ENCODE assay signal across 8 cellular contexts in the genomic region with DNA sequence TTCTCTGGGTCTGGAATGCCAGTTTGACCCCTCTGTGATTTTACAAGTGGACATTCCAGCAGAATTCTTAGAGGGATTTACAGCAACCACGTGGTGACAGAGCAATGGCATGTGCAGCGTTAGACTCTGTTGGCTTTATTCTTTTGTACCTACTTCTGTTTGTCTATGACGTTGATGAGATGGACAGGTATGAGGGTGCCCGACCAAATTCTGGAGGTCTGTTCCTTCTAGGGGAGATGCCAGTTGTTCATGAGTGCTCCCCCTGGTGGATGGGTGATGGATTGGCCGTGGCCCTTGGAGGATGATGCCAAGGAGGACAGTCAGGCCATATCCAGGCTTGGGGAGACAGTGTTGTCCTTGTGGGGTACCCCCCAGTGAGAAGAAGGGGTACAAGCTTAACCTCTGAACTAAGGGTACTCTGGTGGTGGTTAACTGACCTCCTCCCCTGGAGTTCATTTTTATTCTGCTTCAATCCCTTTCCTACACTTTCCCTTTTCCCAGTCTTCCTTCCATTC.
DNase-seq lines count a peak whose midpoint lies in the region; ATAC-seq, FAIRE-seq and TF ChIP-seq lines count a peak whose summit lies in the region.

No MANE protein-coding gene starts in this region.

- dilution Hi-C loops in endothelial cell of umbilical vein (cut with MboI; ENCODE audit: extremely low pct_ligation_motif_present, low sequenced_read_pairs), result no loop called here

- no peak for TF ChIP-seq POLR2A in endothelial cell of umbilical vein (IDR thresholded peaks at IDR 0.05; ENCODE audit: low read depth, low read length)
- TF ChIP-seq POLR2A in spleen (IDR thresholded peaks at IDR 0.05), result no peak

- intact Hi-C loops in endothelial cell of umbilical vein (cut with micrococcal nuclease) (loop anchor here (1.0 kb wide), 1 partner anchor 1253 kb away; no protein-coding TSS in a partner anchor), spleen (cut with DNase I; ENCODE audit: low total_unique reads) (no loop called here)

- no peak overlapping the region for H3K4me2 ChIP-seq in endothelial cell of umbilical vein (ENCODE audit: insufficient read depth, low read length)

- H3K9me3 ChIP-seq in endothelial cell of umbilical vein (replicated peaks; ENCODE audit: control insufficient read depth, insufficient read depth, low read length) (no peaks in the 10 kb centered on the region), spleen (no peaks in the 10 kb centered on the region)

- peaks cover 17% of the 10 kb centered on the region for H3K36me3 Mint-ChIP-seq in activated CD4-positive, alpha-beta memory T cell treated with anti-CD3 and anti-CD28 coated beads, Interleukin-2, amount 10 ng/mL, durations not matched to agents 7 days and 5 days (ENCODE audit: low read depth)

- no peaks in the 10 kb centered on the region for H4K20me1 ChIP-seq in endothelial cell of umbilical vein (replicated peaks; ENCODE audit: control insufficient read depth, extremely low read depth, insufficient read depth, low read length)

- POLR2A ChIA-PET in activated CD4-positive, alpha-beta memory T cell treated with anti-CD3 and anti-CD28 coated beads, Interleukin-2, amount 10 ng/mL, durations not matched to agents 7 days and 5 days (lab: Charles Lee), result no interaction called here
- POLR2A ChIA-PET in endothelial cell of umbilical vein (lab: Charles Lee), result no interaction called here

- FAIRE-seq in endothelial cell of umbilical vein (lab: Jason Lieb, UNC), result peak; percentile 40

- H3K4me3 ChIP-seq in endothelial cell of umbilical vein (replicated peaks in 1 of 3; ENCODE audit: insufficient read depth in 1 of 3, low read depth in 1 of 3, low read length in 3 of 3) (no peak overlapping the region), spleen (no peak overlapping the region)

- no peak overlapping the region for H3K9ac ChIP-seq in endothelial cell of umbilical vein (replicated peaks; ENCODE audit: extremely low read depth, insufficient read depth, low read length)

- no peak for ATAC-seq in GM19463 (IDR thresholded peaks at IDR 0.05; ENCODE audit: unreplicated experiment)
- ATAC-seq in HG03135 (IDR thresholded peaks at IDR 0.05; ENCODE audit: unreplicated experiment), result no peak

- H3K27me3 Mint-ChIP-seq in activated CD4-positive, alpha-beta memory T cell treated with anti-CD3 and anti-CD28 coated beads, Interleukin-2, amount 10 ng/mL, durations not matched to agents 7 days and 5 days, result no peaks in the 10 kb centered on the region

- TF ChIP-seq CTCF in endothelial cell of umbilical vein (IDR thresholded peaks at IDR 0.05; ENCODE audit: extremely low read depth in 1 of 2, insufficient read depth in 1 of 2, low read depth in 1 of 2, low read length in 2 of 2) (peak; percentile 61 to 73), spleen (IDR thresholded peaks at IDR 0.05 in 8 of 11, conservative IDR thresholded peaks at IDR 0.05 in 3 of 11) (peak; percentile 17 to 80 (median 66))

- CTCF ChIA-PET in activated CD4-positive, alpha-beta memory T cell treated with anti-CD3 and anti-CD28 coated beads, Interleukin-2, amount 10 ng/mL, durations not matched to agents 7 days and 5 days (lab: Charles Lee), result interaction anchor here (0.7 to 1.6 kb wide), 4 partner anchors 11 to 833 kb away, joined by 3 to 9 read pairs (median 3); no protein-coding TSS in a partner anchor
- CTCF ChIA-PET in endothelial cell of umbilical vein (lab: Charles Lee), result interaction anchor here (0.7 to 1.5 kb wide), 7 partner anchors 10 to 1253 kb away, joined by 3 to 12 read pairs (median 4); no protein-coding TSS in a partner anchor

- H3K4me3 Mint-ChIP-seq in activated CD4-positive, alpha-beta memory T cell treated with anti-CD3 and anti-CD28 coated beads, Interleukin-2, amount 10 ng/mL, durations not matched to agents 7 days and 5 days, result no peak overlapping the region

- no peaks in the 10 kb centered on the region for H3K79me2 ChIP-seq in endothelial cell of umbilical vein (ENCODE audit: control insufficient read depth, insufficient read depth, low read length)

- no peak overlapping the region for H3K27ac ChIP-seq in endothelial cell of umbilical vein (ENCODE audit: insufficient read depth, low read depth, low read length)
- H3K27ac ChIP-seq in spleen, result no peak overlapping the region

- no peaks in the 10 kb centered on the region for H3K9me3 Mint-ChIP-seq in activated CD4-positive, alpha-beta memory T cell treated with anti-CD3 and anti-CD28 coated beads, Interleukin-2, amount 10 ng/mL, durations not matched to agents 7 days and 5 days

- no TSS peak for BruUV-seq in endothelial cell of umbilical vein (replicated peaks; lab: Mats Ljungman, UMichigan)

- WGBS in spleen, 5 donors, result 71 to 84% (median 75%) methylated on average over 5 of the region's 5 CpGs

- peak; percentile 47 for DNase-seq in ELF-1 (ENCODE audit: low read depth, low spot score)
- DNase-seq in LoVo (ENCODE audit: low spot score), result peak; percentile 7
- DNase-seq in activated CD4-positive, alpha-beta memory T cell treated with anti-CD3 and anti-CD28 coated beads, Interleukin-2, amount 10 ng/mL, durations not matched to agents 7 days and 5 days, result peak; percentile 59
- peak; percentile 22 for DNase-seq in endothelial cell of umbilical vein (ENCODE audit: low read depth, low spot score)
- DNase-seq in spleen, result no peak
- no peak for DNase-seq in cortex of kidney (lab: John Stamatoyannopoulos, UW)

- H3K4me1 Mint-ChIP-seq in activated CD4-positive, alpha-beta memory T cell treated with anti-CD3 and anti-CD28 coated beads, Interleukin-2, amount 10 ng/mL, durations not matched to agents 7 days and 5 days, result peaks cover 12% of the 10 kb centered on the region

- H3K36me3 ChIP-seq in endothelial cell of umbilical vein (ENCODE audit: control insufficient read depth in 2 of 2, extremely low read depth in 1 of 2, insufficient read depth in 2 of 2, low read length in 2 of 2), result no peaks in the 10 kb centered on the region
- peaks cover 0 to 14% (median 6%) of the 10 kb centered on the region in 6 donors for H3K36me3 ChIP-seq in spleen

- no peak overlapping the region for H2AFZ ChIP-seq in endothelial cell of umbilical vein (ENCODE audit: low read depth, low read length)

- peak overlapping the region; percentile 34 for H3K27ac Mint-ChIP-seq in activated CD4-positive, alpha-beta memory T cell treated with anti-CD3 and anti-CD28 coated beads, Interleukin-2, amount 10 ng/mL, durations not matched to agents 7 days and 5 days

- H3K27me3 ChIP-seq in endothelial cell of umbilical vein (ENCODE audit: control insufficient read depth in 2 of 2, insufficient read depth in 2 of 2, low read length in 2 of 2), result no peaks in the 10 kb centered on the region
- H3K27me3 ChIP-seq in spleen (replicated peaks in 1 of 7), result no peaks in the 10 kb centered on the region

- H3K4me1 ChIP-seq in endothelial cell of umbilical vein (ENCODE audit: control insufficient read depth, extremely low read depth, insufficient read depth, low read length) (no peaks in the 10 kb centered on the region), spleen (peaks cover 8 to 80% (median 35%) of the 10 kb centered on the region in 6 donors)

- H3K9me1 ChIP-seq in endothelial cell of umbilical vein (replicated peaks; ENCODE audit: control insufficient read depth, extremely low read depth, insufficient read depth, low read length), result no peaks in the 10 kb centered on the region

TF ChIP-seq in endothelial cell of umbilical vein, 7 proteins besides CTCF, POLR2A, EP300 and RAD21:
- TF ChIP-seq GATA2 (IDR thresholded peaks at IDR 0.05; ENCODE audit: insufficient read depth, insufficient read length, low read depth, low read length), result no peak

Comparison
In these comparisons a context has a peak if more than half of its experiments do, and no peak if none do; other contexts are left out.
1. DNase-seq: peak in ELF-1 (single experiment), LoVo (single experiment), activated CD4-positive, alpha-beta memory T cell treated with anti-CD3 and anti-CD28 coated beads, Interleukin-2, amount 10 ng/mL, durations not matched to agents 7 days and 5 days (single experiment) and endothelial cell of umbilical vein (single experiment); none in spleen (single experiment) and cortex of kidney (single experiment).